Comparison of ENCODE assay signal across 1 cellular context in the genomic region with DNA sequence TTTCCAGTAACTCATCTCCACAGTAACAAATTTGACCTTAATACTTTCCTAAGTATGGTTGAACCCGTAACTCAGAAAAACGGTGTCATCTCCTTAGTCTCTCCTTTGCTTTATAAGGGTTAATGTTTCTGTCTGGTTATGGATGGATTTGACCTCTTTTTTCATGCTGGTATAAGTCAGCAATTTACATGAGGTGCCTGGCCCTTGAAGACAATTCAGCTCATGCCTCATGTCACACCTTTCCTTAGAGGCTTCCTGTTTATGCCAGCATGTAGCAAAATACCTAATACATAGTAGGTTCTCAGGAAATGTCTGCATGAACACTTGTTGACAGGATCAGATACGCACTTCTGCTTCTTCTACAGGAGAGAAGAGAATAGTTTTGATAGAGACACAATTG.
TF ChIP-seq lines count a peak whose summit lies in the region.

No MANE protein-coding gene starts in this region.

TF ChIP-seq in K562, 482 proteins besides CTCF, POLR2A, EP300 and RAD21:
- TF ChIP-seq, protein P1, sequence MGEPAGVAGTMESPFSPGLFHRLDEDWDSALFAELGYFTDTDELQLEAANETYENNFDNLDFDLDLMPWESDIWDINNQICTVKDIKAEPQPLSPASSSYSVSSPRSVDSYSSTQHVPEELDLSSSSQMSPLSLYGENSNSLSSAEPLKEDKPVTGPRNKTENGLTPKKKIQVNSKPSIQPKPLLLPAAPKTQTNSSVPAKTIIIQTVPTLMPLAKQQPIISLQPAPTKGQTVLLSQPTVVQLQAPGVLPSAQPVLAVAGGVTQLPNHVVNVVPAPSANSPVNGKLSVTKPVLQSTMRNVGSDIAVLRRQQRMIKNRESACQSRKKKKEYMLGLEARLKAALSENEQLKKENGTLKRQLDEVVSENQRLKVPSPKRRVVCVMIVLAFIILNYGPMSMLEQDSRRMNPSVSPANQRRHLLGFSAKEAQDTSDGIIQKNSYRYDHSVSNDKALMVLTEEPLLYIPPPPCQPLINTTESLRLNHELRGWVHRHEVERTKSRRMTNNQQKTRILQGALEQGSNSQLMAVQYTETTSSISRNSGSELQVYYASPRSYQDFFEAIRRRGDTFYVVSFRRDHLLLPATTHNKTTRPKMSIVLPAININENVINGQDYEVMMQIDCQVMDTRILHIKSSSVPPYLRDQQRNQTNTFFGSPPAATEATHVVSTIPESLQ (CRISPR knock-in tag; IDR thresholded peaks at IDR 0.05), result no peak
- TF ChIP-seq RUNX1 (IDR thresholded peaks at IDR 0.05; ENCODE audit: low read depth) (no peak), PHF20 (IDR thresholded peaks at IDR 0.05; ENCODE audit: partially characterized antibody) (no peak), PHF21A (IDR thresholded peaks at IDR 0.05; ENCODE audit: borderline replicate concordance, low read depth) (no peak), ZNF133 (CRISPR knock-in tag; IDR thresholded peaks at IDR 0.05) (no peak), FOXK1 (CRISPR knock-in tag; IDR thresholded peaks at IDR 0.05; ENCODE audit: borderline replicate concordance) (no peak), NEUROD1 (IDR thresholded peaks at IDR 0.05; ENCODE audit: borderline replicate concordance, low read depth, low read length, partially characterized antibody) (no peak), FOSL1 (tag; conservative IDR thresholded peaks at IDR 0.05) (no peak), ARNT (IDR thresholded peaks at IDR 0.05) (no peak), GTF2E2 (tag; IDR thresholded peaks at IDR 0.05) (no peak), PCBP1 (IDR thresholded peaks at IDR 0.05; ENCODE audit: low read depth, low read length, poor library complexity, severe bottlenecking) (no peak), HDAC1 (IDR thresholded peaks at IDR 0.05) (no peak)
- TF ChIP-seq, protein P2, sequence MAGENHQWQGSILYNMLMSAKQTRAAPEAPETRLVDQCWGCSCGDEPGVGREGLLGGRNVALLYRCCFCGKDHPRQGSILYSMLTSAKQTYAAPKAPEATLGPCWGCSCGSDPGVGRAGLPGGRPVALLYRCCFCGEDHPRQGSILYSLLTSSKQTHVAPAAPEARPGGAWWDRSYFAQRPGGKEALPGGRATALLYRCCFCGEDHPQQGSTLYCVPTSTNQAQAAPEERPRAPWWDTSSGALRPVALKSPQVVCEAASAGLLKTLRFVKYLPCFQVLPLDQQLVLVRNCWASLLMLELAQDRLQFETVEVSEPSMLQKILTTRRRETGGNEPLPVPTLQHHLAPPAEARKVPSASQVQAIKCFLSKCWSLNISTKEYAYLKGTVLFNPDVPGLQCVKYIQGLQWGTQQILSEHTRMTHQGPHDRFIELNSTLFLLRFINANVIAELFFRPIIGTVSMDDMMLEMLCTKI (IDR thresholded peaks at IDR 0.05; ENCODE audit: partially characterized antibody), result no peak
- TF ChIP-seq, protein P3, sequence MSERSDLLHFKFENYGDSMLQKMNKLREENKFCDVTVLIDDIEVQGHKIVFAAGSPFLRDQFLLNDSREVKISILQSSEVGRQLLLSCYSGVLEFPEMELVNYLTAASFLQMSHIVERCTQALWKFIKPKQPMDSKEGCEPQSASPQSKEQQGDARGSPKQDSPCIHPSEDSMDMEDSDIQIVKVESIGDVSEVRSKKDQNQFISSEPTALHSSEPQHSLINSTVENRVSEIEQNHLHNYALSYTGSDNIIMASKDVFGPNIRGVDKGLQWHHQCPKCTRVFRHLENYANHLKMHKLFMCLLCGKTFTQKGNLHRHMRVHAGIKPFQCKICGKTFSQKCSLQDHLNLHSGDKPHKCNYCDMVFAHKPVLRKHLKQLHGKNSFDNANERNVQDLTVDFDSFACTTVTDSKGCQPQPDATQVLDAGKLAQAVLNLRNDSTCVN (CRISPR knock-in tag; IDR thresholded peaks at IDR 0.05), result no peak
- TF ChIP-seq, protein P4, sequence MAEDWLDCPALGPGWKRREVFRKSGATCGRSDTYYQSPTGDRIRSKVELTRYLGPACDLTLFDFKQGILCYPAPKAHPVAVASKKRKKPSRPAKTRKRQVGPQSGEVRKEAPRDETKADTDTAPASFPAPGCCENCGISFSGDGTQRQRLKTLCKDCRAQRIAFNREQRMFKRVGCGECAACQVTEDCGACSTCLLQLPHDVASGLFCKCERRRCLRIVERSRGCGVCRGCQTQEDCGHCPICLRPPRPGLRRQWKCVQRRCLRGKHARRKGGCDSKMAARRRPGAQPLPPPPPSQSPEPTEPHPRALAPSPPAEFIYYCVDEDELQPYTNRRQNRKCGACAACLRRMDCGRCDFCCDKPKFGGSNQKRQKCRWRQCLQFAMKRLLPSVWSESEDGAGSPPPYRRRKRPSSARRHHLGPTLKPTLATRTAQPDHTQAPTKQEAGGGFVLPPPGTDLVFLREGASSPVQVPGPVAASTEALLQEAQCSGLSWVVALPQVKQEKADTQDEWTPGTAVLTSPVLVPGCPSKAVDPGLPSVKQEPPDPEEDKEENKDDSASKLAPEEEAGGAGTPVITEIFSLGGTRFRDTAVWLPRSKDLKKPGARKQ (CRISPR knock-in tag; IDR thresholded peaks at IDR 0.05), result no peak
- TF ChIP-seq, protein P5, sequence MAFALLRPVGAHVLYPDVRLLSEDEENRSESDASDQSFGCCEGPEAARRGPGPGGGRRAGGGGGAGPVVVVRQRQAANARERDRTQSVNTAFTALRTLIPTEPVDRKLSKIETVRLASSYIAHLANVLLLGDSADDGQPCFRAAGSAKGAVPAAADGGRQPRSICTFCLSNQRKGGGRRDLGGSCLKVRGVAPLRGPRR (CRISPR knock-in tag; IDR thresholded peaks at IDR 0.05), result no peak
